In genomic region chr9:20030671-20031070, GRCh38 we compare ENCODE assay signal across 30 cellular contexts.
"Had no signal": no experiment of that assay in that cellular context is flagged by ENCODE, and none has a peak within 500 bp of the region (broad histone marks: within the 10 kb centered on the region; RNA-seq: fewer than 3 reads in every experiment).

No MANE protein-coding gene starts in this region.

- H3K27ac ChIP-seq: left lung, neural progenitor cell, neutrophil, parathyroid adenoma, psoas muscle, right lobe of liver, stomach, suprapubic skin, thoracic aorta, tibial artery, upper lobe of right lung had no signal

- H3K27me3 Mint-ChIP-seq: naive B cell; stimulated activated memory B cell treated with anti-CD40 and anti-IgM and Interleukin-4, amounts not matched to agents 10 μg/mL and 1 μg/mL and 100 μg/mL, for 72 hours had no signal

- H3K9me3 Mint-ChIP-seq: immature natural killer cell; mesothelial cell of epicardium; naive B cell; natural killer cell; nephron progenitor cell; neural progenitor cell; stimulated activated memory B cell treated with anti-CD40 and anti-IgM and Interleukin-4, amounts not matched to agents 10 μg/mL and 1 μg/mL and 100 μg/mL, for 72 hours had no signal

- H3K4me1 ChIP-seq: left lung, parathyroid adenoma, psoas muscle, right lobe of liver, stomach had no signal

- ATAC-seq: left colon; left lung; natural killer cell; psoas muscle; right lobe of liver; stimulated activated memory B cell treated with anti-CD40 and anti-IgM and Interleukin-4, amounts not matched to agents 10 μg/mL and 1 μg/mL and 100 μg/mL, for 72 hours; stimulated activated naive CD8-positive, alpha-beta T cell treated with anti-CD3 and anti-CD28 coated beads, Interleukin-15, Interleukin-2, amounts not matched to agents 100 U/mL and 50 U/mL, for 24 hours; upper lobe of right lung had no signal

- H3K36me3 Mint-ChIP-seq: immature natural killer cell; mesothelial cell of epicardium; naive B cell; natural killer cell; neural progenitor cell; stimulated activated memory B cell treated with anti-CD40 and anti-IgM and Interleukin-4, amounts not matched to agents 10 μg/mL and 1 μg/mL and 100 μg/mL, for 72 hours had no signal

- H3K4me3 Mint-ChIP-seq: immature natural killer cell; mesothelial cell of epicardium; natural killer cell; nephron progenitor cell; neural progenitor cell; stimulated activated memory B cell treated with anti-CD40 and anti-IgM and Interleukin-4, amounts not matched to agents 10 μg/mL and 1 μg/mL and 100 μg/mL, for 72 hours had no signal

- H3K4me3 ChIP-seq: left lung, lung, neural progenitor cell, psoas muscle, right lobe of liver, smooth muscle cell, stomach, suprapubic skin, thoracic aorta, tibial artery, upper lobe of right lung had no signal

- DNase-seq: hypothalamus; immature natural killer cell; kidney; left colon; left lung; mesendoderm; naive B cell; natural killer cell; nephron progenitor cell; occipital lobe; psoas muscle; right lobe of liver; stimulated activated CD4-positive, alpha-beta T cell treated with anti-CD3 and anti-CD28 coated beads, Interleukin-1b, Interleukin-23, amount 100 ng/mL, for 48 hours; stimulated activated CD4-positive, alpha-beta T cell treated with anti-CD3 and anti-CD28 coated beads, Interleukin-2, amount 100 ng/mL, for 48 hours; stimulated activated CD4-positive, alpha-beta T cell treated with anti-CD3 and anti-CD28 coated beads, Interleukin-4, amount 100 ng/mL, for 4 hours; stimulated activated CD8-positive, alpha-beta memory T cell treated with anti-CD3 and anti-CD28 coated beads, Interleukin-4, amount 100 ng/mL, for 48 hours; stimulated activated naive CD8-positive, alpha-beta T cell treated with anti-CD3 and anti-CD28 coated beads, Interleukin-15, Interleukin-2, amounts not matched to agents 100 U/mL and 50 U/mL, for 24 hours; stomach; tibial artery; trophoblast cell; upper lobe of right lung had no signal

- H3K4me1 Mint-ChIP-seq: immature natural killer cell; natural killer cell; stimulated activated memory B cell treated with anti-CD40 and anti-IgM and Interleukin-4, amounts not matched to agents 10 μg/mL and 1 μg/mL and 100 μg/mL, for 72 hours had no signal

- H3K9me3 ChIP-seq: left lung, neutrophil, psoas muscle, right lobe of liver, stomach, suprapubic skin, thoracic aorta, tibial artery, upper lobe of right lung had no signal

- H3K27me3 ChIP-seq: left lung, neural progenitor cell, neutrophil, right lobe of liver, stomach, suprapubic skin, tibial artery, upper lobe of right lung had no signal

- H3K27ac Mint-ChIP-seq: immature natural killer cell; mesothelial cell of epicardium; natural killer cell; neural progenitor cell; stimulated activated memory B cell treated with anti-CD40 and anti-IgM and Interleukin-4, amounts not matched to agents 10 μg/mL and 1 μg/mL and 100 μg/mL, for 72 hours had no signal

- H3K36me3 ChIP-seq: left lung, neural progenitor cell, neutrophil, right lobe of liver, stomach, suprapubic skin, thoracic aorta, tibial artery, upper lobe of right lung had no signal
